Comparison of ENCODE assay signal across 5 cellular contexts in the genomic region with DNA sequence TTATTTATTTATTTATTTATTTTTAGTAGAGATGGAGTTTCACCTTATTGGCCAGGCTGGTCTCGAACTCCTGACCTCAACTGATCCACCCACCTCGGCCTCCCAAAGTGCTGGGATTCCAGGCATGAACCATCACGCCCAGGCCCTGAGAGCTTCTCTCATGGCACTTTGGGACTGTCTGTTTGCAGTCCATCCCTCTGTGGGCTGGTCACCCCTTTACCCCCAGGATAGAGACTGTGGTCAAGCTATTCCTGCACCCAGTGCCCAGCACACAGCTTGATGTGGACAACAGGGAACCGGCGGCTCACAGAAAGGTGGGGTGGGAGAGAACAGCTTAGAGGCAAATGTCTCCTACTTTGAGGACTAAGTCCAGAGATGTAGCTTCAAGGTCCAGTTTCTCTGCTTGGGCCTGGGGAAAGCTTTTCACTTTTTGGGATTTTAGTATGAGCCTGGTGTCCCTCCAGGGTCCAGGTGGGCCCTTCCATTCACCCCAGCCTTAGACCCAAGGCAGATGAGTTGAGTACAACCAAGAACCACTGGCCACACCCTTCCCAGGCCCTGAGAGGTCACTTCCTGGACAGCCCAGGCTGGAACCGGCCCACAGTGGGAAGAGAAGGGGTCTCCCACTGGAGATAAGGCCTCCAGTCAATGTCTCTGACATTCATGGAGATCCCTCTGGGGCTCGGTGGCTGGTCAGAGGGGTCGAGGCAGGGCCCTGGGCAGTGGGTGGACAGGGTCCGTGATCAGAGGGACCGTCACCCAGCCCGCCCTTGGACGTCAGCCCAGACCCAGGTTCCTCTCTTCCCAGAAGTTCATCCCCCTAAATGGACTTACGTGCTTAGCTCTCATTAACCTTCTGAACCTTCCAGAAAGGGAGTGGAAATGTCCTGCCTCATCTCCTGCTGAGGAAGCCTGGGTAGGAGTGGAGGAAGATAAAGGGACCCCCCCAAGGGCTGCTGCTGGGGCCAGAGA. TPM values are rescaled to one million over a fixed set of nuclear protein-coding genes. Genes with fewer than 3 reads are reported as not detected.
"Had no signal": no experiment of that assay in that cellular context is flagged by ENCODE, and none has a peak within 500 bp of the region (broad histone marks: within the 10 kb centered on the region; RNA-seq: fewer than 3 reads in every experiment).

No MANE protein-coding gene starts in this region.

RNA-seq across cellular contexts. Expression of a gene that starts 22.9 kb away (rescaled TPM):
- total RNA-seq: activated naive CD4-positive, alpha-beta T cell treated with anti-CD3 and anti-CD28 coated beads for 36 hours; activated naive CD4-positive, alpha-beta T cell treated with anti-CD3 and anti-CD28 coated beads, Interleukin-2, amount 50 U/mL, for 72 hours; activated T-helper 2 cell treated with anti-CD3 and anti-CD28 coated beads, Interferon-gamma antibody, Interleukin-2, Interleukin-4, amounts not matched to agents 10 μg/mL and 5 μg/mL and 100 μg/mL, durations not matched to agents 14 hours and 24 hours and 36 hours; SJSA1 had no signal
- polyA plus RNA-seq: SK-N-SH had no signal
